Comparison of ENCODE assay signal across 1 cellular context in genomic region chr10:96129387-96130325, GRCh38.
TF ChIP-seq lines count a peak whose summit lies in the region.

Gene ZNF518A (plus strand): TSS chr10:96130297. CDS start chr10:96156323, 26,026 bp downstream.

TF ChIP-seq in HepG2, 621 proteins besides CTCF, POLR2A, EP300 and RAD21 (continued from another document and continues in another):
- TF ChIP-seq TRAFD1 (CRISPR knock-in tag; IDR thresholded peaks at IDR 0.05; ENCODE audit: borderline replicate concordance) = 0 out of 2 replicates have a peak, but pooled peaks have one; percentile 47
- TF ChIP-seq STAT6 (CRISPR knock-in tag; IDR thresholded peaks at IDR 0.05; ENCODE audit: borderline replicate concordance) = no peak; the same call in 1 of the 2 replicates
- TF ChIP-seq PITX1 (CRISPR knock-in tag; IDR thresholded peaks at IDR 0.05) = peak; percentile 71
- 0 out of 2 replicates have a peak, but pooled peaks have one; percentile 57 for TF ChIP-seq EEA1 (CRISPR knock-in tag; IDR thresholded peaks at IDR 0.05; ENCODE audit: borderline replicate concordance)
- peak; percentile 35; the same call in 1 of the 2 replicates for TF ChIP-seq EED (CRISPR knock-in tag; IDR thresholded peaks at IDR 0.05)
- TF ChIP-seq POGZ (CRISPR knock-in tag; IDR thresholded peaks at IDR 0.05) = peak; percentile 85
- peak; percentile 62; the same call in 1 of the 2 replicates for TF ChIP-seq ZNF225 (CRISPR knock-in tag; IDR thresholded peaks at IDR 0.05)
- TF ChIP-seq ZNF512 (CRISPR knock-in tag; IDR thresholded peaks at IDR 0.05) = no peak; the same call in 1 of the 2 replicates
- no peak for TF ChIP-seq PRPF4 (IDR thresholded peaks at IDR 0.05; ENCODE audit: low read depth, low read length, poor library complexity, severe bottlenecking)
- TF ChIP-seq ZNF614 (CRISPR knock-in tag; IDR thresholded peaks at IDR 0.05; ENCODE audit: borderline replicate concordance) = 0 out of 2 replicates have a peak, but pooled peaks have one; percentile 52
- no peak; the same call in 1 of the 2 replicates for TF ChIP-seq KDM3A (CRISPR knock-in tag; IDR thresholded peaks at IDR 0.05; ENCODE audit: low read depth)
- no peak for TF ChIP-seq IKZF4 (CRISPR knock-in tag; IDR thresholded peaks at IDR 0.05; ENCODE audit: borderline replicate concordance, low read depth, not compliant biosample characterization)
- no peak for TF ChIP-seq PCBP2 (optimal IDR thresholded peaks at IDR 0.05; ENCODE audit: low read depth, low read length, poor library complexity, severe bottlenecking)
- no peak; the same call in 1 of the 2 replicates for TF ChIP-seq ZNF639 (CRISPR knock-in tag; conservative IDR thresholded peaks at IDR 0.05)
- TF ChIP-seq KMT2B (CRISPR knock-in tag; IDR thresholded peaks at IDR 0.05) = peak; percentile 87
- peak; percentile 70; the same call in 1 of the 2 replicates for TF ChIP-seq CBX5 (CRISPR knock-in tag; IDR thresholded peaks at IDR 0.05; ENCODE audit: borderline replicate concordance)
- no peak for TF ChIP-seq TEAD3 (CRISPR knock-in tag; optimal IDR thresholded peaks at IDR 0.05; ENCODE audit: borderline replicate concordance)
- no peak for TF ChIP-seq FLYWCH1 (CRISPR knock-in tag; IDR thresholded peaks at IDR 0.05)
- no peak for TF ChIP-seq ZNF747 (CRISPR knock-in tag; IDR thresholded peaks at IDR 0.05; ENCODE audit: borderline replicate concordance)
- 0 out of 2 replicates have a peak, but pooled peaks have one; percentile 37 for TF ChIP-seq HNRNPL (IDR thresholded peaks at IDR 0.05; ENCODE audit: low read depth, low read length)
- peak; percentile 84 for TF ChIP-seq ZFP90 (CRISPR knock-in tag; IDR thresholded peaks at IDR 0.05; ENCODE audit: borderline replicate concordance)
- no peak for TF ChIP-seq PLRG1 (conservative IDR thresholded peaks at IDR 0.05)
- peak; percentile 90 for TF ChIP-seq ZNF839 (CRISPR knock-in tag; IDR thresholded peaks at IDR 0.05; ENCODE audit: borderline replicate concordance)
- no peak for TF ChIP-seq HOXA7 (CRISPR knock-in tag; IDR thresholded peaks at IDR 0.05)
- 0 out of 2 replicates have a peak, but pooled peaks have one; percentile 59 for TF ChIP-seq ZNF567 (CRISPR knock-in tag; IDR thresholded peaks at IDR 0.05; ENCODE audit: borderline replicate concordance)
- TF ChIP-seq ATAD3A (CRISPR knock-in tag; IDR thresholded peaks at IDR 0.05) = no peak
- peak; percentile 62; the same call in 1 of the 2 replicates for TF ChIP-seq ZNF691 (CRISPR knock-in tag; IDR thresholded peaks at IDR 0.05; ENCODE audit: borderline replicate concordance, low read depth)
- TF ChIP-seq ZNF343 (CRISPR knock-in tag; IDR thresholded peaks at IDR 0.05) = no peak; the same call in 1 of the 2 replicates
- TF ChIP-seq NPAS2 (CRISPR knock-in tag; IDR thresholded peaks at IDR 0.05; ENCODE audit: borderline replicate concordance) = no peak
- peak; percentile 26; the same call in 1 of the 2 replicates for TF ChIP-seq ERF (CRISPR knock-in tag; IDR thresholded peaks at IDR 0.05)
- TF ChIP-seq ZNF552 (CRISPR knock-in tag; IDR thresholded peaks at IDR 0.05; ENCODE audit: borderline replicate concordance) = no peak
- peak; percentile 89 for TF ChIP-seq ELF4 (CRISPR knock-in tag; IDR thresholded peaks at IDR 0.05; ENCODE audit: borderline replicate concordance)
- TF ChIP-seq MTA3 (CRISPR knock-in tag; IDR thresholded peaks at IDR 0.05) = no peak
- peak; percentile 95 for TF ChIP-seq SPEN (CRISPR knock-in tag; IDR thresholded peaks at IDR 0.05; ENCODE audit: low read depth)
- TF ChIP-seq ZNF761 (CRISPR knock-in tag; conservative IDR thresholded peaks at IDR 0.05) = peak; percentile 87; the same call in 1 of the 2 replicates
- TF ChIP-seq TSC22D2 (CRISPR knock-in tag; IDR thresholded peaks at IDR 0.05; ENCODE audit: borderline replicate concordance) = no peak
- peak; percentile 38 for TF ChIP-seq ZSCAN21 (CRISPR knock-in tag; IDR thresholded peaks at IDR 0.05; ENCODE audit: borderline replicate concordance)
- TF ChIP-seq ZNF354B (CRISPR knock-in tag; IDR thresholded peaks at IDR 0.05) = 0 out of 2 replicates have a peak, but pooled peaks have one; percentile 39
- peak; percentile 65; the same call in 1 of the 2 replicates for TF ChIP-seq MIER3 (CRISPR knock-in tag; IDR thresholded peaks at IDR 0.05; ENCODE audit: borderline replicate concordance)
- no peak; the same call in 1 of the 2 replicates for TF ChIP-seq ZNF430 (CRISPR knock-in tag; IDR thresholded peaks at IDR 0.05)
- TF ChIP-seq ZNF263 (CRISPR knock-in tag; IDR thresholded peaks at IDR 0.05) = no peak
- TF ChIP-seq ARID5B (CRISPR knock-in tag; IDR thresholded peaks at IDR 0.05) = peak; percentile 52
- peak; percentile 41; the same call in 1 of the 2 replicates for TF ChIP-seq ZBTB3 (CRISPR knock-in tag; IDR thresholded peaks at IDR 0.05; ENCODE audit: borderline replicate concordance, low read depth)
- no peak for TF ChIP-seq LRRFIP1 (CRISPR knock-in tag; conservative IDR thresholded peaks at IDR 0.05)
- peak; percentile 95 for TF ChIP-seq TAF1 (CRISPR knock-in tag; IDR thresholded peaks at IDR 0.05)
- TF ChIP-seq MED8 (CRISPR knock-in tag; IDR thresholded peaks at IDR 0.05; ENCODE audit: insufficient replicate concordance) = no peak
- no peak for TF ChIP-seq TCF12 (IDR thresholded peaks at IDR 0.05)
- TF ChIP-seq TCF12 (CRISPR knock-in tag; IDR thresholded peaks at IDR 0.05) = no peak
- 0 out of 2 replicates have a peak, but pooled peaks have one; percentile 31 for TF ChIP-seq MED13 (CRISPR knock-in tag; IDR thresholded peaks at IDR 0.05)
- no peak for TF ChIP-seq RFXANK (CRISPR knock-in tag; IDR thresholded peaks at IDR 0.05)
- peak; percentile 78; the same call in 1 of the 2 replicates for TF ChIP-seq ZBTB34 (CRISPR knock-in tag; IDR thresholded peaks at IDR 0.05)
